In the genomic region with DNA sequence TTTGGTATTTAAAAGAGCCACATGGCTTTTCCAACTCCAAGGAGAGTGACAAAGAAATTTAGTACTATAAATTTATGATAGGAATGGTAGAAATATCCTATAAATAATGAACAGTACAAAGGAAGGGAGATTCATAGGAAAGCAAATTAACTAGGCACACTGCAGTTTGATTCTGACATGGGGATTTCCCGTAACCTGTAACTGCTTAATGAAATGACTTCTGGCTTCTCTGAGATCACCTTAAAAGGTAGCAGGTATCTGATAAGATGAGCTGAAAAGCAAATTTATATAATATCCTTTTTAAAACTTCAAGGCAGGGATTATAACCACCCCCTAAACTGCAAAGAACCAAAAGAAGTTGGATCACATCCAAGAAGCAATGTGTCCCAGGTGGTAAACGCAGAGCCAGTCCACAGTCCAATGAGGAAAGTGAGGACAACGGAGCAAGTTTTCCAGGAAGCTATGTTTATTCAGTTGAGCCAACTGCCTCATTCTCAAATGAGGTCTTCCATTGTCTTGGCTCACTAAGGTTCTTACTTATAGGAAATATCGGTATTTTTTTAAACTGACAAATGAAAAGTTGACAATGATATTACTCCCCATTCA, we compare ENCODE assay signal across 14 cellular contexts. TPM values are rescaled to one million over a fixed set of nuclear protein-coding genes. Genes with fewer than 3 reads are reported as not detected.
DNase-seq lines count a peak whose midpoint lies in the region; ATAC-seq and TF ChIP-seq lines count a peak whose summit lies in the region.
"Had no signal": no experiment of that assay in that cellular context is flagged by ENCODE, and none has a peak within 500 bp of the region (broad histone marks: within the 10 kb centered on the region; RNA-seq: fewer than 3 reads in every experiment).

No MANE protein-coding gene starts in this region.

- peaks cover 4% of the 10 kb centered on the region for H3K9me3 Mint-ChIP-seq in activated naive CD8-positive, alpha-beta T cell treated with anti-CD3 and anti-CD28 coated beads for 36 hours
- H3K9me3 Mint-ChIP-seq in natural killer cell (no peaks in the 10 kb centered on the region), osteocyte (ENCODE audit: unreplicated experiment) (peaks cover 6% of the 10 kb centered on the region)

- TF ChIP-seq CTCF in natural killer cell (IDR thresholded peaks at IDR 0.05) (no peak), osteocyte (IDR thresholded peaks at IDR 0.05) (no peak)

- intact Hi-C loops in natural killer cell (cut with micrococcal nuclease) = loop anchor here (5.0 kb wide), 1 partner anchor 92 kb away; no protein-coding TSS in a partner anchor

- DNase-seq in NCI-H2171 treated with DMSO at 0.1 percent for 48 hours (lab: John Stamatoyannopoulos, UW) (peak; percentile 17), NCI-H2171 (lab: John Stamatoyannopoulos, UW) (no peak), natural killer cell (no peak), osteocyte (ENCODE audit: extremely low spot score, unreplicated experiment) (no peak)
- DNase-seq in activated naive CD8-positive, alpha-beta T cell treated with anti-CD3 and anti-CD28 coated beads for 36 hours = no peak
- DNase-seq: activated CD4-positive, alpha-beta T cell treated with anti-CD3 and anti-CD28 coated beads, Interleukin-2, amount 50 U/mL, for 4 hours; adrenal gland; heart right ventricle; NCI-H524 treated with DMSO at 0.1 percent for 48 hours; stimulated activated CD4-positive, alpha-beta T cell treated with anti-CD3 and anti-CD28 coated beads, Interleukin-4, amount 100 ng/mL, for 24 hours had no signal

- H3K27ac Mint-ChIP-seq in activated naive CD8-positive, alpha-beta T cell treated with anti-CD3 and anti-CD28 coated beads for 36 hours = peak overlapping the region; percentile 88
- peak overlapping the region; percentile 90 to 92 for H3K27ac Mint-ChIP-seq in natural killer cell
- no peak overlapping the region for H3K27ac Mint-ChIP-seq in osteocyte (ENCODE audit: unreplicated experiment)

- H3K36me3 Mint-ChIP-seq in activated naive CD8-positive, alpha-beta T cell treated with anti-CD3 and anti-CD28 coated beads for 36 hours = peaks cover 19% of the 10 kb centered on the region
- H3K36me3 Mint-ChIP-seq in natural killer cell = no peaks in the 10 kb centered on the region
- H3K36me3 Mint-ChIP-seq in osteocyte (ENCODE audit: unreplicated experiment) = peaks cover 8% of the 10 kb centered on the region

- peaks cover 46% of the 10 kb centered on the region for H3K4me1 Mint-ChIP-seq in activated naive CD8-positive, alpha-beta T cell treated with anti-CD3 and anti-CD28 coated beads for 36 hours
- peaks cover 27 to 32% of the 10 kb centered on the region in 2 donors for H3K4me1 Mint-ChIP-seq in natural killer cell
- H3K4me1 Mint-ChIP-seq in osteocyte (ENCODE audit: unreplicated experiment) = no peaks in the 10 kb centered on the region

- no peaks in the 10 kb centered on the region for H3K27me3 Mint-ChIP-seq in activated naive CD8-positive, alpha-beta T cell treated with anti-CD3 and anti-CD28 coated beads for 36 hours
- H3K27me3 Mint-ChIP-seq in natural killer cell (ENCODE audit: low read depth in 2 of 2) (no peaks in the 10 kb centered on the region), osteocyte (ENCODE audit: unreplicated experiment) (no peaks in the 10 kb centered on the region)

- H3K4me3 Mint-ChIP-seq in activated naive CD8-positive, alpha-beta T cell treated with anti-CD3 and anti-CD28 coated beads for 36 hours = no peak overlapping the region
- H3K4me3 Mint-ChIP-seq in natural killer cell = peak overlapping the region; percentile 52
- H3K4me3 Mint-ChIP-seq in osteocyte (ENCODE audit: unreplicated experiment) = no peak overlapping the region

- ATAC-seq in GM19452 (IDR thresholded peaks at IDR 0.05; ENCODE audit: unreplicated experiment) (peak; percentile 17), natural killer cell (no peak), GM21786 (IDR thresholded peaks at IDR 0.05; ENCODE audit: unreplicated experiment) (no peak), HG03432 (IDR thresholded peaks at IDR 0.05; ENCODE audit: unreplicated experiment) (no peak)
- ATAC-seq: heart right ventricle had no signal

RNA-seq across cellular contexts. Expression of gene WIPF1, which starts 43.0 kb away (rescaled TPM):
- 100 to 1,000 TPM; 384 to 391 TPM for total RNA-seq in activated naive CD8-positive, alpha-beta T cell treated with anti-CD3 and anti-CD28 coated beads for 36 hours
- total RNA-seq in natural killer cell (100 to 1,000 TPM; 508 to 640 (median 555) TPM), osteocyte (57.7 and 60.1 TPM in 2 replicates)
- total RNA-seq: G401 had no signal
